9 cellular contexts compared by ENCODE assay signal in genomic region chr14:68607081-68607851, GRCh38.
A peak's percentile ranks its signal among the peaks of the same experiment; 100 is the strongest.
DNase-seq lines count a peak whose midpoint lies in the region; ATAC-seq and TF ChIP-seq lines count a peak whose summit lies in the region.
"Had no signal": no experiment of that assay in that cellular context is flagged by ENCODE, and none has a peak within 500 bp of the region (broad histone marks: within the 10 kb centered on the region; RNA-seq: fewer than 3 reads in every experiment).

No MANE protein-coding gene starts in this region.

- peaks cover 2% of the 10 kb centered on the region for H3K36me3 Mint-ChIP-seq in activated naive CD8-positive, alpha-beta T cell

- H3K9me3 Mint-ChIP-seq in activated naive CD8-positive, alpha-beta T cell (ENCODE audit: low read depth): no peaks in the 10 kb centered on the region

- peak overlapping the region; percentile 45 for H3K4me3 Mint-ChIP-seq in activated naive CD8-positive, alpha-beta T cell

- H3F3A ChIP-seq in smooth muscle cell (ENCODE audit: low read depth): peaks cover 11% of the 10 kb centered on the region

- 19% methylated on average over 16 of the region's 16 CpGs for WGBS in smooth muscle cell (ENCODE audit: low lambda C conversion rate)

- in situ Hi-C loops in brain microvascular endothelial cell (cut with HindIII; ENCODE audit: low pct_ligation_motif_present, low sequenced_read_pairs): no loop called here

- peaks cover 16% of the 10 kb centered on the region for H3K4me1 Mint-ChIP-seq in activated naive CD8-positive, alpha-beta T cell (ENCODE audit: low read depth)

- DNase-seq in iris pigment epithelial cell (ENCODE audit: low read depth): peak; percentile 67
- DNase-seq in smooth muscle cell (lab: John Stamatoyannopoulos, UW; ENCODE audit: unreplicated experiment): no peak
- no peak for DNase-seq in foreskin melanocyte
- no peak for DNase-seq in brain microvascular endothelial cell
- DNase-seq in activated T-cell treated with anti-CD3 and anti-CD28 coated beads for 4 hours: no peak

- H3K27ac Mint-ChIP-seq in activated naive CD8-positive, alpha-beta T cell: no peak overlapping the region

- no peaks in the 10 kb centered on the region for H4K20me1 ChIP-seq in smooth muscle cell (ENCODE audit: low read depth)

- no peaks in the 10 kb centered on the region for H3K36me3 ChIP-seq in HEK293 (ENCODE audit: control insufficient read depth in 2 of 2, insufficient read depth in 1 of 2, low read length in 2 of 2)
- H3K36me3 ChIP-seq in smooth muscle cell (ENCODE audit: low read depth): no peaks in the 10 kb centered on the region
- no peaks in the 10 kb centered on the region for H3K36me3 ChIP-seq in brain microvascular endothelial cell (replicated peaks)

- CTCF ChIA-PET in HEK293 (lab: Yijun Ruan, JAX): no interaction called here

- TF ChIP-seq CTCF in HEK293 (tag by site-specific recombination; IDR thresholded peaks at IDR 0.05): no peak
- TF ChIP-seq CTCF in smooth muscle cell (IDR thresholded peaks at IDR 0.05; ENCODE audit: borderline replicate concordance, insufficient read depth, poor library complexity, severe bottlenecking): no peak
- no peak for TF ChIP-seq CTCF in brain microvascular endothelial cell (IDR thresholded peaks at IDR 0.05; ENCODE audit: low read depth, low read length, missing control alignments)

- peak overlapping the region; percentile 68 for H2AFZ ChIP-seq in smooth muscle cell (ENCODE audit: low read depth)

- peak overlapping the region; percentile 41 for H3K9ac ChIP-seq in smooth muscle cell (ENCODE audit: low read depth)

- H3K79me2 ChIP-seq in smooth muscle cell (ENCODE audit: low read depth): peaks cover 2% of the 10 kb centered on the region

- H3K9me3 ChIP-seq in HEK293 (ENCODE audit: control insufficient read depth, insufficient read depth, low read depth, low read length): no peaks in the 10 kb centered on the region
- H3K9me3 ChIP-seq in smooth muscle cell (replicated peaks; ENCODE audit: low read depth): no peaks in the 10 kb centered on the region

- no peaks in the 10 kb centered on the region for H3K27me3 ChIP-seq in smooth muscle cell (ENCODE audit: low read depth)
- no peaks in the 10 kb centered on the region for H3K27me3 ChIP-seq in brain microvascular endothelial cell (replicated peaks)

- H3K4me2 ChIP-seq in smooth muscle cell: peak overlapping the region; percentile 77

- H3K27me3 Mint-ChIP-seq in activated naive CD8-positive, alpha-beta T cell: no peaks in the 10 kb centered on the region

- H3K4me1 ChIP-seq in HEK293 (ENCODE audit: control insufficient read depth, insufficient read depth, low read length) (peaks cover 9% of the 10 kb centered on the region), smooth muscle cell (ENCODE audit: low read depth) (peaks cover 33% of the 10 kb centered on the region)

- H3K27ac ChIP-seq in HEK293 (ENCODE audit: extremely low read depth, low read depth, low read length) (peak overlapping the region; percentile 40), smooth muscle cell (ENCODE audit: low read depth) (peak overlapping the region; percentile 92), brain microvascular endothelial cell (no peak overlapping the region)

- H3K4me3 ChIP-seq in HEK293 (ENCODE audit: low read depth, low read length): no peak overlapping the region
- no peak overlapping the region for H3K4me3 ChIP-seq in smooth muscle cell
- no peak overlapping the region for H3K4me3 ChIP-seq in brain microvascular endothelial cell (ENCODE audit: low read depth, low read length)
- H3K4me3 ChIP-seq: GM12878 had no signal

- ATAC-seq in HG03135 (IDR thresholded peaks at IDR 0.05; ENCODE audit: unreplicated experiment): no peak
- ATAC-seq: GM12878 had no signal

- POLR2A ChIA-PET in HEK293 (lab: Yijun Ruan, JAX): no interaction called here

TF ChIP-seq in HEK293, 187 proteins besides CTCF, POLR2A, EP300 and RAD21 (continues in another document):
- TF ChIP-seq ZFHX2 (tag by site-specific recombination; conservative IDR thresholded peaks at IDR 0.05) (peak; percentile 47; the same call in 1 of the 2 replicates), ZNF660 (tag by site-specific recombination; IDR thresholded peaks at IDR 0.05) (no peak), BCL11A (tag by site-specific recombination; IDR thresholded peaks at IDR 0.05; ENCODE audit: low read depth) (no peak), ZNF16 (tag by site-specific recombination; IDR thresholded peaks at IDR 0.05; ENCODE audit: low read depth) (no peak), ZNF585B (tag by site-specific recombination; IDR thresholded peaks at IDR 0.05) (no peak), PRDM10 (tag by site-specific recombination; IDR thresholded peaks at IDR 0.05) (no peak), ZNF701 (tag by site-specific recombination; IDR thresholded peaks at IDR 0.05) (no peak), ZNF544 (tag by site-specific recombination; IDR thresholded peaks at IDR 0.05) (no peak), ZNF704 (tag by site-specific recombination; IDR thresholded peaks at IDR 0.05) (no peak), ZNF133 (tag by site-specific recombination; IDR thresholded peaks at IDR 0.05) (no peak), ZNF785 (tag by site-specific recombination; IDR thresholded peaks at IDR 0.05) (no peak), ZBTB17 (tag by site-specific recombination; IDR thresholded peaks at IDR 0.05) (no peak), AEBP2 (tag by site-specific recombination; IDR thresholded peaks at IDR 0.05; ENCODE audit: borderline replicate concordance) (no peak), ZNF837 (tag by site-specific recombination; IDR thresholded peaks at IDR 0.05) (no peak), ZNF18 (tag by site-specific recombination; IDR thresholded peaks at IDR 0.05) (no peak), TRIM28 (IDR thresholded peaks at IDR 0.05; ENCODE audit: borderline replicate concordance, low read length) (0 out of 2 replicates have a peak, but pooled peaks have one; percentile 52), EGR2 (tag by site-specific recombination; IDR thresholded peaks at IDR 0.05; ENCODE audit: low read depth) (peak; percentile 44; the same call in 1 of the 2 replicates)
